Comparison of ENCODE assay signal across 1 cellular context in the genomic region with DNA sequence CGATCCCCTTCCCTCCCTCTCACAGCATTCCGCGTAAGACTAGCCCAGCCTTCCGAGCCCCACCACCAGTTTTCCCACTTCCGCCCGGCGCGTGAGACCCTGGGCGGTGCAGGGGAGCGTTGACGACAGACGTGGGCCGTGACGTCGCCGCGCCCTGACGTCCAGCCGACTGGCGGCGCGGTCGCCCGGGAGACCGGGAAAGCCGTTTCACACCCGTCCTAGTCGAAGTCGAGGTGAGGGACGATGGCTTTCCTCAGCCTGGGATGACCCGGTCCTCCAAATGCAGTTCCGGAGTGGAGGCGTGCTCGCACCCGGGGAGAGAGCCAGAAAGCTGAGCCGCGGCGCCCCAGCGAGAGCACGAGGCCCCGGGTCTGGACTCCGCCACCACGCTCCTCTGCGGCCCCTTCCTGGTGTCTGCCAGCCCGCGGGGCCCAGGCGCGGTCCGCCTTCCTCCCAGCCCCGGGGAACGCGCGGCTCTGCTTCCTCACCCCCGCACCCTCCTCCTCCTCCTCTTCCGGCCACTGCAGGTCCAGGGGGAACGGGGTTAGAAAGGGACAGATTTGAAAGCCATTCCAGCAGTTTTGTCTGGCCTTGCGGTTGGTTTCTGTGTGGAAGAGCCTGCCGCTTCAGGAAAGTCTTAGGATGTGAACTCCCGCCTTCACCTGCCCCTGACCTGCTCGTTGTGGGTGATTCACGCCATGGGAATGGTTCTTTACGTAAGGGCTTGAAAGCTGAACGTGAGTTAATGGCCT.
TF ChIP-seq lines count a peak whose summit lies in the region.

A gene (plus strand): TSS at position 210 of the 752 bp plus-strand sequence. CDS start 2,977 bp downstream, outside the sequence.

TF ChIP-seq in K562, 482 proteins besides CTCF, POLR2A, EP300 and RAD21 (continued from another document and continues in another):
- TF ChIP-seq ZNF444 (CRISPR knock-in tag; IDR thresholded peaks at IDR 0.05) (no peak), SRF (CRISPR knock-in tag; IDR thresholded peaks at IDR 0.05) (peak; percentile 8 to 59; a peak in 1 of 4 replicates), CEBPG (CRISPR knock-in tag; IDR thresholded peaks at IDR 0.05) (peak; percentile 43; the same call in 1 of the 2 replicates), CEBPG (tag; conservative IDR thresholded peaks at IDR 0.05 in 1 of 2, IDR thresholded peaks at IDR 0.05 in 1 of 2) (no peak), NR3C1 (CRISPR knock-in tag; IDR thresholded peaks at IDR 0.05) (peak; percentile 74; the same call in 1 of the 2 replicates), PHB (CRISPR knock-in tag; IDR thresholded peaks at IDR 0.05) (no peak), CBX1 (IDR thresholded peaks at IDR 0.05; ENCODE audit: low read depth) (peak; percentile 29), ZSCAN32 (CRISPR knock-in tag; IDR thresholded peaks at IDR 0.05) (no peak), ZNF354B (CRISPR knock-in tag; IDR thresholded peaks at IDR 0.05) (no peak), NFE2L1 (tag; IDR thresholded peaks at IDR 0.05; ENCODE audit: borderline replicate concordance, low read depth) (no peak), NCOA4 (IDR thresholded peaks at IDR 0.05; ENCODE audit: partially characterized antibody) (no peak), SP1 (CRISPR knock-in tag; IDR thresholded peaks at IDR 0.05) (peak; percentile 76), TRIM28 (IDR thresholded peaks at IDR 0.05) (no peak), FOSL1 (tag; conservative IDR thresholded peaks at IDR 0.05) (peak; percentile 75), ZZZ3 (IDR thresholded peaks at IDR 0.05) (no peak), SAFB (IDR thresholded peaks at IDR 0.05; ENCODE audit: borderline replicate concordance, low read depth, low read length) (no peak), BCL6 (CRISPR knock-in tag; IDR thresholded peaks at IDR 0.05) (no peak), SMAD4 (CRISPR knock-in tag; conservative IDR thresholded peaks at IDR 0.05) (peak; percentile 87; the same call in 1 of the 2 replicates), MTA1 (IDR thresholded peaks at IDR 0.05; ENCODE audit: borderline replicate concordance) (no peak), ZEB2 (IDR thresholded peaks at IDR 0.05) (peak; percentile 70; the same call in 1 of the 2 replicates), ZNF311 (CRISPR knock-in tag; IDR thresholded peaks at IDR 0.05) (no peak), PTRF (tag; IDR thresholded peaks at IDR 0.05) (no peak), MAZ (CRISPR knock-in tag; conservative IDR thresholded peaks at IDR 0.05 in 1 of 2, IDR thresholded peaks at IDR 0.05 in 1 of 2) (peak; percentile 51 to 69; a peak in 3 of 4 replicates)
- TF ChIP-seq, protein P1, sequence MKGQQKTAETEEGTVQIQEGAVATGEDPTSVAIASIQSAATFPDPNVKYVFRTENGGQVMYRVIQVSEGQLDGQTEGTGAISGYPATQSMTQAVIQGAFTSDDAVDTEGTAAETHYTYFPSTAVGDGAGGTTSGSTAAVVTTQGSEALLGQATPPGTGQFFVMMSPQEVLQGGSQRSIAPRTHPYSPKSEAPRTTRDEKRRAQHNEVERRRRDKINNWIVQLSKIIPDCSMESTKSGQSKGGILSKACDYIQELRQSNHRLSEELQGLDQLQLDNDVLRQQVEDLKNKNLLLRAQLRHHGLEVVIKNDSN (CRISPR knock-in tag; IDR thresholded peaks at IDR 0.05) = peak; percentile 43; the same call in 1 of the 2 replicates
- TF ChIP-seq, protein P2, sequence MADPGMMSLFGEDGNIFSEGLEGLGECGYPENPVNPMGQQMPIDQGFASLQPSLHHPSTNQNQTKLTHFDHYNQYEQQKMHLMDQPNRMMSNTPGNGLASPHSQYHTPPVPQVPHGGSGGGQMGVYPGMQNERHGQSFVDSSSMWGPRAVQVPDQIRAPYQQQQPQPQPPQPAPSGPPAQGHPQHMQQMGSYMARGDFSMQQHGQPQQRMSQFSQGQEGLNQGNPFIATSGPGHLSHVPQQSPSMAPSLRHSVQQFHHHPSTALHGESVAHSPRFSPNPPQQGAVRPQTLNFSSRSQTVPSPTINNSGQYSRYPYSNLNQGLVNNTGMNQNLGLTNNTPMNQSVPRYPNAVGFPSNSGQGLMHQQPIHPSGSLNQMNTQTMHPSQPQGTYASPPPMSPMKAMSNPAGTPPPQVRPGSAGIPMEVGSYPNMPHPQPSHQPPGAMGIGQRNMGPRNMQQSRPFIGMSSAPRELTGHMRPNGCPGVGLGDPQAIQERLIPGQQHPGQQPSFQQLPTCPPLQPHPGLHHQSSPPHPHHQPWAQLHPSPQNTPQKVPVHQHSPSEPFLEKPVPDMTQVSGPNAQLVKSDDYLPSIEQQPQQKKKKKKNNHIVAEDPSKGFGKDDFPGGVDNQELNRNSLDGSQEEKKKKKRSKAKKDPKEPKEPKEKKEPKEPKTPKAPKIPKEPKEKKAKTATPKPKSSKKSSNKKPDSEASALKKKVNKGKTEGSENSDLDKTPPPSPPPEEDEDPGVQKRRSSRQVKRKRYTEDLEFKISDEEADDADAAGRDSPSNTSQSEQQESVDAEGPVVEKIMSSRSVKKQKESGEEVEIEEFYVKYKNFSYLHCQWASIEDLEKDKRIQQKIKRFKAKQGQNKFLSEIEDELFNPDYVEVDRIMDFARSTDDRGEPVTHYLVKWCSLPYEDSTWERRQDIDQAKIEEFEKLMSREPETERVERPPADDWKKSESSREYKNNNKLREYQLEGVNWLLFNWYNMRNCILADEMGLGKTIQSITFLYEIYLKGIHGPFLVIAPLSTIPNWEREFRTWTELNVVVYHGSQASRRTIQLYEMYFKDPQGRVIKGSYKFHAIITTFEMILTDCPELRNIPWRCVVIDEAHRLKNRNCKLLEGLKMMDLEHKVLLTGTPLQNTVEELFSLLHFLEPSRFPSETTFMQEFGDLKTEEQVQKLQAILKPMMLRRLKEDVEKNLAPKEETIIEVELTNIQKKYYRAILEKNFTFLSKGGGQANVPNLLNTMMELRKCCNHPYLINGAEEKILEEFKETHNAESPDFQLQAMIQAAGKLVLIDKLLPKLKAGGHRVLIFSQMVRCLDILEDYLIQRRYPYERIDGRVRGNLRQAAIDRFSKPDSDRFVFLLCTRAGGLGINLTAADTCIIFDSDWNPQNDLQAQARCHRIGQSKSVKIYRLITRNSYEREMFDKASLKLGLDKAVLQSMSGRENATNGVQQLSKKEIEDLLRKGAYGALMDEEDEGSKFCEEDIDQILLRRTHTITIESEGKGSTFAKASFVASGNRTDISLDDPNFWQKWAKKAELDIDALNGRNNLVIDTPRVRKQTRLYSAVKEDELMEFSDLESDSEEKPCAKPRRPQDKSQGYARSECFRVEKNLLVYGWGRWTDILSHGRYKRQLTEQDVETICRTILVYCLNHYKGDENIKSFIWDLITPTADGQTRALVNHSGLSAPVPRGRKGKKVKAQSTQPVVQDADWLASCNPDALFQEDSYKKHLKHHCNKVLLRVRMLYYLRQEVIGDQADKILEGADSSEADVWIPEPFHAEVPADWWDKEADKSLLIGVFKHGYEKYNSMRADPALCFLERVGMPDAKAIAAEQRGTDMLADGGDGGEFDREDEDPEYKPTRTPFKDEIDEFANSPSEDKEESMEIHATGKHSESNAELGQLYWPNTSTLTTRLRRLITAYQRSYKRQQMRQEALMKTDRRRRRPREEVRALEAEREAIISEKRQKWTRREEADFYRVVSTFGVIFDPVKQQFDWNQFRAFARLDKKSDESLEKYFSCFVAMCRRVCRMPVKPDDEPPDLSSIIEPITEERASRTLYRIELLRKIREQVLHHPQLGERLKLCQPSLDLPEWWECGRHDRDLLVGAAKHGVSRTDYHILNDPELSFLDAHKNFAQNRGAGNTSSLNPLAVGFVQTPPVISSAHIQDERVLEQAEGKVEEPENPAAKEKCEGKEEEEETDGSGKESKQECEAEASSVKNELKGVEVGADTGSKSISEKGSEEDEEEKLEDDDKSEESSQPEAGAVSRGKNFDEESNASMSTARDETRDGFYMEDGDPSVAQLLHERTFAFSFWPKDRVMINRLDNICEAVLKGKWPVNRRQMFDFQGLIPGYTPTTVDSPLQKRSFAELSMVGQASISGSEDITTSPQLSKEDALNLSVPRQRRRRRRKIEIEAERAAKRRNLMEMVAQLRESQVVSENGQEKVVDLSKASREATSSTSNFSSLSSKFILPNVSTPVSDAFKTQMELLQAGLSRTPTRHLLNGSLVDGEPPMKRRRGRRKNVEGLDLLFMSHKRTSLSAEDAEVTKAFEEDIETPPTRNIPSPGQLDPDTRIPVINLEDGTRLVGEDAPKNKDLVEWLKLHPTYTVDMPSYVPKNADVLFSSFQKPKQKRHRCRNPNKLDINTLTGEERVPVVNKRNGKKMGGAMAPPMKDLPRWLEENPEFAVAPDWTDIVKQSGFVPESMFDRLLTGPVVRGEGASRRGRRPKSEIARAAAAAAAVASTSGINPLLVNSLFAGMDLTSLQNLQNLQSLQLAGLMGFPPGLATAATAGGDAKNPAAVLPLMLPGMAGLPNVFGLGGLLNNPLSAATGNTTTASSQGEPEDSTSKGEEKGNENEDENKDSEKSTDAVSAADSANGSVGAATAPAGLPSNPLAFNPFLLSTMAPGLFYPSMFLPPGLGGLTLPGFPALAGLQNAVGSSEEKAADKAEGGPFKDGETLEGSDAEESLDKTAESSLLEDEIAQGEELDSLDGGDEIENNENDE (IDR thresholded peaks at IDR 0.05; ENCODE audit: low read depth, low read length) = no peak
- TF ChIP-seq, protein P3, sequence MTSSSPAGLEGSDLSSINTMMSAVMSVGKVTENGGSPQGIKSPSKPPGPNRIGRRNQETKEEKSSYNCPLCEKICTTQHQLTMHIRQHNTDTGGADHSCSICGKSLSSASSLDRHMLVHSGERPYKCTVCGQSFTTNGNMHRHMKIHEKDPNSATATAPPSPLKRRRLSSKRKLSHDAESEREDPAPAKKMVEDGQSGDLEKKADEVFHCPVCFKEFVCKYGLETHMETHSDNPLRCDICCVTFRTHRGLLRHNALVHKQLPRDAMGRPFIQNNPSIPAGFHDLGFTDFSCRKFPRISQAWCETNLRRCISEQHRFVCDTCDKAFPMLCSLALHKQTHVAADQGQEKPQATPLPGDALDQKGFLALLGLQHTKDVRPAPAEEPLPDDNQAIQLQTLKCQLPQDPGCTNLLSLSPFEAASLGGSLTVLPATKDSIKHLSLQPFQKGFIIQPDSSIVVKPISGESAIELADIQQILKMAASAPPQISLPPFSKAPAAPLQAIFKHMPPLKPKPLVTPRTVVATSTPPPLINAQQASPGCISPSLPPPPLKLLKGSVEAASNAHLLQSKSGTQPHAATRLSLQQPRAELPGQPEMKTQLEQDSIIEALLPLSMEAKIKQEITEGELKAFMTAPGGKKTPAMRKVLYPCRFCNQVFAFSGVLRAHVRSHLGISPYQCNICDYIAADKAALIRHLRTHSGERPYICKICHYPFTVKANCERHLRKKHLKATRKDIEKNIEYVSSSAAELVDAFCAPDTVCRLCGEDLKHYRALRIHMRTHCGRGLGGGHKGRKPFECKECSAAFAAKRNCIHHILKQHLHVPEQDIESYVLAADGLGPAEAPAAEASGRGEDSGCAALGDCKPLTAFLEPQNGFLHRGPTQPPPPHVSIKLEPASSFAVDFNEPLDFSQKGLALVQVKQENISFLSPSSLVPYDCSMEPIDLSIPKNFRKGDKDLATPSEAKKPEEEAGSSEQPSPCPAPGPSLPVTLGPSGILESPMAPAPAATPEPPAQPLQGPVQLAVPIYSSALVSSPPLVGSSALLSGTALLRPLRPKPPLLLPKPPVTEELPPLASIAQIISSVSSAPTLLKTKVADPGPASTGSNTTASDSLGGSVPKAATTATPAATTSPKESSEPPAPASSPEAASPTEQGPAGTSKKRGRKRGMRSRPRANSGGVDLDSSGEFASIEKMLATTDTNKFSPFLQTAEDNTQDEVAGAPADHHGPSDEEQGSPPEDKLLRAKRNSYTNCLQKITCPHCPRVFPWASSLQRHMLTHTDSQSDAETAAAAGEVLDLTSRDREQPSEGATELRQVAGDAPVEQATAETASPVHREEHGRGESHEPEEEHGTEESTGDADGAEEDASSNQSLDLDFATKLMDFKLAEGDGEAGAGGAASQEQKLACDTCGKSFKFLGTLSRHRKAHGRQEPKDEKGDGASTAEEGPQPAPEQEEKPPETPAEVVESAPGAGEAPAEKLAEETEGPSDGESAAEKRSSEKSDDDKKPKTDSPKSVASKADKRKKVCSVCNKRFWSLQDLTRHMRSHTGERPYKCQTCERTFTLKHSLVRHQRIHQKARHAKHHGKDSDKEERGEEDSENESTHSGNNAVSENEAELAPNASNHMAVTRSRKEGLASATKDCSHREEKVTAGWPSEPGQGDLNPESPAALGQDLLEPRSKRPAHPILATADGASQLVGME (CRISPR knock-in tag; IDR thresholded peaks at IDR 0.05) = peak; percentile 11; the same call in 1 of the 2 replicates
- TF ChIP-seq, protein P4, sequence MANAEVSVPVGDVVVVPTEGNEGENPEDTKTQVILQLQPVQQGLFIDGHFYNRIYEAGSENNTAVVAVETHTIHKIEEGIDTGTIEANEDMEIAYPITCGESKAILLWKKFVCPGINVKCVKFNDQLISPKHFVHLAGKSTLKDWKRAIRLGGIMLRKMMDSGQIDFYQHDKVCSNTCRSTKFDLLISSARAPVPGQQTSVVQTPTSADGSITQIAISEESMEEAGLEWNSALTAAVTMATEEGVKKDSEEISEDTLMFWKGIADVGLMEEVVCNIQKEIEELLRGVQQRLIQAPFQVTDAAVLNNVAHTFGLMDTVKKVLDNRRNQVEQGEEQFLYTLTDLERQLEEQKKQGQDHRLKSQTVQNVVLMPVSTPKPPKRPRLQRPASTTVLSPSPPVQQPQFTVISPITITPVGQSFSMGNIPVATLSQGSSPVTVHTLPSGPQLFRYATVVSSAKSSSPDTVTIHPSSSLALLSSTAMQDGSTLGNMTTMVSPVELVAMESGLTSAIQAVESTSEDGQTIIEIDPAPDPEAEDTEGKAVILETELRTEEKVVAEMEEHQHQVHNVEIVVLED (CRISPR knock-in tag; IDR thresholded peaks at IDR 0.05) = peak; percentile 97
- TF ChIP-seq, protein P5, sequence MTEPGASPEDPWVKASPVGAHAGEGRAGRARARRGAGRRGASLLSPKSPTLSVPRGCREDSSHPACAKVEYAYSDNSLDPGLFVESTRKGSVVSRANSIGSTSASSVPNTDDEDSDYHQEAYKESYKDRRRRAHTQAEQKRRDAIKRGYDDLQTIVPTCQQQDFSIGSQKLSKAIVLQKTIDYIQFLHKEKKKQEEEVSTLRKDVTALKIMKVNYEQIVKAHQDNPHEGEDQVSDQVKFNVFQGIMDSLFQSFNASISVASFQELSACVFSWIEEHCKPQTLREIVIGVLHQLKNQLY (CRISPR knock-in tag; conservative IDR thresholded peaks at IDR 0.05) = 0 out of 4 replicates have a peak, but pooled peaks of 1 of the 2 experiments have one; percentile 55
